Comparison of ENCODE assay signal across 8 cellular contexts in genomic region chr5:73448451-73449136, GRCh38. TPM values are rescaled to one million over a fixed set of nuclear protein-coding genes. Genes with fewer than 3 reads are reported as not detected.
DNase-seq lines count a peak whose midpoint lies in the region; ATAC-seq and TF ChIP-seq lines count a peak whose summit lies in the region.

TSS of gene FOXD1 (minus strand) at chr5:73448777. CDS start at chr5:73448362, 415 bp downstream.

- H3K27ac Mint-ChIP-seq in activated B cell treated with CpG ODN at 0.5 μM for 24 hours, result peak within 1 kb of the TSS; percentile 50

- peak; percentile 67 for TF ChIP-seq POLR2A in HCT116 (IDR thresholded peaks at IDR 0.05; ENCODE audit: borderline replicate concordance, extremely low read depth, insufficient read depth, insufficient read length)

- H3K4me2 ChIP-seq in HCT116 (ENCODE audit: low read length), result peak within 1 kb of the TSS; percentile 74

- no peak for TF ChIP-seq RAD21 in HCT116 (IDR thresholded peaks at IDR 0.05; ENCODE audit: low read depth)

- H2AFZ ChIP-seq in HCT116 (ENCODE audit: low read depth, low read length, poor library complexity, severe bottlenecking), result peak within 1 kb of the TSS; percentile 3

- peaks cover 21% of the 10 kb centered on the region for H3K79me2 ChIP-seq in HCT116 (ENCODE audit: insufficient read depth, low read length)

- H3K27me3 Mint-ChIP-seq in activated B cell treated with CpG ODN at 0.5 μM for 24 hours, result peaks cover 63% of the 10 kb centered on the region

- no peaks in the 10 kb centered on the region for H3K36me3 Mint-ChIP-seq in activated B cell treated with CpG ODN at 0.5 μM for 24 hours (ENCODE audit: low read depth)

- no TSS peak for BruUV-seq in HCT116 (replicated peaks; lab: Mats Ljungman, UMichigan)

- H3K36me3 ChIP-seq in HCT116 (ENCODE audit: control insufficient read depth in 1 of 2, insufficient read depth in 2 of 2, low read length in 2 of 2) (no peaks in the 10 kb centered on the region), mesodermal cell (ENCODE audit: control insufficient read depth, insufficient read depth, low read length) (peaks cover 6% of the 10 kb centered on the region), tibial artery (no peaks in the 10 kb centered on the region)

- TF ChIP-seq CTCF in HCT116 (IDR thresholded peaks at IDR 0.05 in 2 of 3, conservative IDR thresholded peaks at IDR 0.05 in 1 of 3; ENCODE audit: borderline replicate concordance in 1 of 3, insufficient read depth in 1 of 3, low read depth in 2 of 3, low read length in 2 of 3) (no peak), activated B cell treated with CpG ODN at 0.5 μM for 24 hours (IDR thresholded peaks at IDR 0.05) (no peak), epithelial cell of esophagus (IDR thresholded peaks at IDR 0.05; ENCODE audit: insufficient read depth, low read depth, low read length, missing control alignments) (no peak), tibial artery (IDR thresholded peaks at IDR 0.05) (no peak)

- H3K4me1 Mint-ChIP-seq in activated B cell treated with CpG ODN at 0.5 μM for 24 hours, result peaks cover 16% of the 10 kb centered on the region

- H3K4me3 Mint-ChIP-seq in activated B cell treated with CpG ODN at 0.5 μM for 24 hours, result peak within 1 kb of the TSS; percentile 88

- H3K4me1 ChIP-seq in HCT116 (ENCODE audit: control insufficient read depth in 1 of 2, insufficient read depth in 2 of 2, low read length in 2 of 2), result peaks cover 12 to 29% of the 10 kb centered on the region in 2 experiments; a peak in 3 of 4 replicates
- peaks cover 4% of the 10 kb centered on the region for H3K4me1 ChIP-seq in mesodermal cell (ENCODE audit: control insufficient read depth, insufficient read depth, low read length, poor library complexity, severe bottlenecking)
- peaks cover 0 to 37% (median 25%) of the 10 kb centered on the region in 4 donors for H3K4me1 ChIP-seq in tibial artery

- DNase-seq in DMS 273 (lab: John Stamatoyannopoulos, UW; ENCODE audit: unreplicated experiment) (peak; percentile 97), HCT116 (ENCODE audit: low read depth, low spot score) (peak; percentile 92), NCI-H2107 treated with DMSO at 0.1 percent for 48 hours (lab: John Stamatoyannopoulos, UW; ENCODE audit: unreplicated experiment) (peak; percentile 51), activated B cell treated with CpG ODN at 0.5 μM for 24 hours (peak; percentile 54), epithelial cell of esophagus (ENCODE audit: low read depth) (peak; percentile 75), tibial artery (peak; percentile 75 to 90), midbrain (lab: John Stamatoyannopoulos, UW) (no peak)

- peak within 1 kb of the TSS; percentile 89 for H3K27ac ChIP-seq in HCT116 (ENCODE audit: low read depth, low read length)
- peak within 1 kb of the TSS; percentile 36 for H3K27ac ChIP-seq in mesodermal cell (ENCODE audit: low read depth, low read length, severe bottlenecking)
- H3K27ac ChIP-seq in tibial artery, result peak within 1 kb of the TSS in 1 of 2 donors; percentile 62

- POLR2A ChIA-PET in HCT116 (lab: Charles Lee), result interaction anchor here (0.9 to 1.6 kb wide), 8 partner anchors 11 to 259 kb away, joined by 3 to 9 read pairs (median 4); partner anchors contain the start of gene BTF3
- POLR2A ChIA-PET in activated B cell treated with CpG ODN at 0.5 μM for 24 hours (lab: Charles Lee), result interaction anchor here (0.6 to 1.6 kb wide), 2 partner anchors 49 to 1890 kb away, joined by 6 to 7 read pairs; partner anchors contain the start of gene BTF3

- intact Hi-C loops in HCT116 (cut with micrococcal nuclease) (loop anchor here (1.0 kb wide), 1 partner anchor 117 kb away; the partner anchor contains the start of genes ANKRA2 and UTP15), activated B cell treated with CpG ODN at 0.5 μM for 24 hours (cut with micrococcal nuclease) (loop anchor here (1.0 to 10.0 kb wide), 7 partner anchors 11 to 634 kb away; partner anchors contain the start of genes ANKRA2, BTF3, FCHO2 and TNPO1), tibial artery (cut with DNase I; ENCODE audit: low total_unique reads) (loop anchor here (10.0 kb wide), 2 partner anchors 56 to 144 kb away; no protein-coding TSS in a partner anchor)

- H3K27me3 ChIP-seq in HCT116 (ENCODE audit: insufficient read depth, low read length) (no peaks in the 10 kb centered on the region), tibial artery (peaks cover 15 to 91% of the 10 kb centered on the region in 2 donors)

- no peaks in the 10 kb centered on the region for H3K9me2 ChIP-seq in HCT116 (ENCODE audit: insufficient read depth)

- RAD21 ChIA-PET in HCT116 (lab: Charles Lee; ENCODE audit: low non-redundant PET in 1 of 2, low total read pairs in 2 of 2, uncharacterized antibody in 2 of 2, unreplicated experiment in 2 of 2), result interaction anchor here in 1 of 2 experiments (0.9 to 1.0 kb wide), 2 partner anchors 231 to 232 kb away, joined by 4 to 7 read pairs; no protein-coding TSS in a partner anchor

- H3K9ac ChIP-seq in HCT116 (ENCODE audit: low read length), result peak within 1 kb of the TSS; percentile 71

- H3K9me3 ChIP-seq in HCT116 (ENCODE audit: control insufficient read depth in 1 of 2, insufficient read depth in 1 of 2, low read depth in 1 of 2, low read length in 2 of 2), result no peaks in the 10 kb centered on the region
- no peaks in the 10 kb centered on the region for H3K9me3 ChIP-seq in mesodermal cell (ENCODE audit: control insufficient read depth, low read length)
- no peaks in the 10 kb centered on the region for H3K9me3 ChIP-seq in tibial artery

- peaks cover 8% of the 10 kb centered on the region for H3K9me3 Mint-ChIP-seq in activated B cell treated with CpG ODN at 0.5 μM for 24 hours

- peak within 1 kb of the TSS; percentile 64 to 67 for H3K4me3 ChIP-seq in HCT116 (replicated peaks in 1 of 2; ENCODE audit: low read depth in 1 of 2, low read length in 2 of 2)
- H3K4me3 ChIP-seq in epithelial cell of esophagus (ENCODE audit: low read length), result peak within 1 kb of the TSS; percentile 42
- peak within 1 kb of the TSS; percentile 55 for H3K4me3 ChIP-seq in mesodermal cell (ENCODE audit: extremely low read depth, insufficient read depth, low read length, poor library complexity, severe bottlenecking)
- peak within 1 kb of the TSS; percentile 50 to 53 for H3K4me3 ChIP-seq in tibial artery

- CTCF ChIA-PET in HCT116 (lab: Charles Lee), result interaction anchor here (0.9 to 2.9 kb wide), 4 partner anchors 11 to 233 kb away, joined by 3 to 23 read pairs (median 5); partner anchors contain the start of gene BTF3
- CTCF ChIA-PET in activated B cell treated with CpG ODN at 0.5 μM for 24 hours (lab: Charles Lee), result no interaction called here

- 0 to 1% methylated on average over 53 to 54 of the region's 61 CpGs for whole genome bisulfite sequencing in mesodermal cell (ENCODE audit: insufficient coverage in 2 of 2), 2 experiments

- ATAC-seq in HCT116 (peak; percentile 88), activated B cell treated with CpG ODN at 0.5 μM for 24 hours (ENCODE audit: low read depth) (peak; percentile 61)

- H4K20me1 ChIP-seq in HCT116 (ENCODE audit: insufficient read depth), result no peaks in the 10 kb centered on the region

TF ChIP-seq in HCT116, 20 proteins besides CTCF, POLR2A, EP300 and RAD21 (continues in another document):
- peak; percentile 45 for TF ChIP-seq TCF7L2 (IDR thresholded peaks at IDR 0.05; ENCODE audit: borderline replicate concordance, extremely low read depth, insufficient read depth, insufficient read length)
- TF ChIP-seq EZH2 (IDR thresholded peaks at IDR 0.05), result no peak
- TF ChIP-seq ZNF274 (IDR thresholded peaks at IDR 0.05; ENCODE audit: low read depth, low read length), result no peak
- peak; percentile 92 for TF ChIP-seq MAX (IDR thresholded peaks at IDR 0.05)
- peak; percentile 76 for TF ChIP-seq CBX3 (IDR thresholded peaks at IDR 0.05; ENCODE audit: low read depth)
- no peak for TF ChIP-seq EZH2phosphoT487 (IDR thresholded peaks at IDR 0.05; ENCODE audit: borderline replicate concordance)
- TF ChIP-seq SP1 (IDR thresholded peaks at IDR 0.05; ENCODE audit: low read depth), result 0 out of 2 replicates have a peak, but pooled peaks have one; percentile 43
- TF ChIP-seq REST (IDR thresholded peaks at IDR 0.05; ENCODE audit: low read depth), result no peak
- no peak for TF ChIP-seq ATF3 (IDR thresholded peaks at IDR 0.05)
- TF ChIP-seq FOSL1 (IDR thresholded peaks at IDR 0.05; ENCODE audit: low read depth), result no peak
- peak; percentile 53; the same call in 1 of the 2 replicates for TF ChIP-seq SIN3A (IDR thresholded peaks at IDR 0.05; ENCODE audit: low read depth)

RNA-seq across cellular contexts. Expression of gene FOXD1, which starts in this region (rescaled TPM):
- total RNA-seq in HCT116 (2021; ENCODE audit: unreplicated experiment) (26.8 TPM), activated B cell treated with CpG ODN at 0.5 μM for 24 hours (0.09 and 0.10 TPM in 2 replicates)
- polyA plus RNA-seq in HCT116 (2012), result 14.1 and 15.8 TPM in 2 replicates
- 26.0 TPM for polyA plus RNA-seq in mesodermal cell (2013, experiment 1 of 2)
- polyA plus RNA-seq in mesodermal cell (2013, experiment 2 of 2), result 31.6 TPM

Comparison
In these comparisons a context has a peak if more than half of its experiments do, and no peak if none do; other contexts are left out.
1. RNA of gene FOXD1 (total RNA-seq): 26.8 TPM in HCT116 (single experiment); 0.09 to 0.10 TPM in activated B cell treated with CpG ODN at 0.5 μM for 24 hours; every median in the first group is over 10 times any median in the second.
2. Peak in DNase-seq and ATAC-seq in activated B cell treated with CpG ODN at 0.5 μM for 24 hours; RNA of the gene not detected or under 1 TPM.
3. Peak in every context shown above with its lines, with median percentiles within 50 percentile points of each other: H3K4me3 ChIP-seq.